8 cellular contexts compared by ENCODE assay signal in genomic region chr10:112720178-112720577, GRCh38.
"Had no signal": no experiment of that assay in that cellular context is flagged by ENCODE, and none has a peak within 500 bp of the region (broad histone marks: within the 10 kb centered on the region; RNA-seq: fewer than 3 reads in every experiment).

No MANE protein-coding gene starts in this region.

- H3K4me3 ChIP-seq: GM12878 had no signal

- DNase-seq: GDM1, GF-D8 had no signal

- FAIRE-seq: G401.6, GM12878, GM12891, GM12892, GM18507, GM19239 had no signal
